1 cellular context compared by ENCODE assay signal in genomic region chr17:50380369-50381259, GRCh38.
TF ChIP-seq lines count a peak whose summit lies in the region.

No MANE protein-coding gene starts in this region.

TF ChIP-seq in HepG2, 621 proteins besides CTCF, POLR2A, EP300 and RAD21 (continued from another document and continues in another):
- TF ChIP-seq ZBTB25 (CRISPR knock-in tag; IDR thresholded peaks at IDR 0.05) (no peak), IRF2 (CRISPR knock-in tag; IDR thresholded peaks at IDR 0.05) (no peak), MXD4 (CRISPR knock-in tag; IDR thresholded peaks at IDR 0.05) (no peak), GLI4 (CRISPR knock-in tag; IDR thresholded peaks at IDR 0.05; ENCODE audit: borderline replicate concordance) (no peak), ZNF891 (CRISPR knock-in tag; IDR thresholded peaks at IDR 0.05) (no peak), REL (CRISPR knock-in tag; conservative IDR thresholded peaks at IDR 0.05) (no peak), TCF7 (IDR thresholded peaks at IDR 0.05; ENCODE audit: low read depth) (no peak), SMARCC2 (IDR thresholded peaks at IDR 0.05) (no peak), ZBTB38 (CRISPR knock-in tag; IDR thresholded peaks at IDR 0.05) (no peak), MXI1 (IDR thresholded peaks at IDR 0.05; ENCODE audit: borderline replicate concordance, low read depth, low read length) (no peak), ZNF7 (CRISPR knock-in tag; IDR thresholded peaks at IDR 0.05) (no peak), TEF (CRISPR knock-in tag; IDR thresholded peaks at IDR 0.05) (no peak), SNRNP70 (IDR thresholded peaks at IDR 0.05; ENCODE audit: low read depth, low read length) (no peak), YY1 (IDR thresholded peaks at IDR 0.05; ENCODE audit: insufficient read depth, insufficient replicate concordance, low read depth, low read length) (no peak), KLF11 (CRISPR knock-in tag; IDR thresholded peaks at IDR 0.05) (no peak), EED (CRISPR knock-in tag; IDR thresholded peaks at IDR 0.05) (no peak), ZMYM3 (CRISPR knock-in tag; IDR thresholded peaks at IDR 0.05) (no peak), PHF20 (CRISPR knock-in tag; IDR thresholded peaks at IDR 0.05) (no peak), ADNP (CRISPR knock-in tag; IDR thresholded peaks at IDR 0.05) (no peak), ZNF557 (CRISPR knock-in tag; IDR thresholded peaks at IDR 0.05) (no peak), JDP2 (CRISPR knock-in tag; IDR thresholded peaks at IDR 0.05; ENCODE audit: borderline replicate concordance) (no peak), ZBTB42 (CRISPR knock-in tag; IDR thresholded peaks at IDR 0.05) (no peak), ZFP36L1 (CRISPR knock-in tag; IDR thresholded peaks at IDR 0.05) (no peak), ZNF768 (CRISPR knock-in tag; IDR thresholded peaks at IDR 0.05) (0 out of 2 replicates have a peak, but pooled peaks have one; percentile 16), NR1H2 (CRISPR knock-in tag; IDR thresholded peaks at IDR 0.05; ENCODE audit: borderline replicate concordance, low read depth) (no peak), RNF2 (conservative IDR thresholded peaks at IDR 0.05; ENCODE audit: low read depth) (no peak), RBM22 (optimal IDR thresholded peaks at IDR 0.05; ENCODE audit: low read length) (peak; percentile 93), ZFP90 (CRISPR knock-in tag; IDR thresholded peaks at IDR 0.05; ENCODE audit: borderline replicate concordance) (no peak), ELF3 (CRISPR knock-in tag; IDR thresholded peaks at IDR 0.05) (no peak), NCOA2 (CRISPR knock-in tag; IDR thresholded peaks at IDR 0.05) (no peak), POGK (CRISPR knock-in tag; conservative IDR thresholded peaks at IDR 0.05) (no peak), IKZF4 (CRISPR knock-in tag; IDR thresholded peaks at IDR 0.05; ENCODE audit: borderline replicate concordance, low read depth, not compliant biosample characterization) (no peak), REST (IDR thresholded peaks at IDR 0.05; ENCODE audit: borderline replicate concordance in 1 of 2, low read depth in 1 of 2, low read length in 2 of 2) (no peak), NFAT5 (CRISPR knock-in tag; IDR thresholded peaks at IDR 0.05) (0 out of 2 replicates have a peak, but pooled peaks have one; percentile 41), WIZ (CRISPR knock-in tag; IDR thresholded peaks at IDR 0.05) (no peak), BRCA1 (CRISPR knock-in tag; IDR thresholded peaks at IDR 0.05) (no peak), ZNF513 (CRISPR knock-in tag; conservative IDR thresholded peaks at IDR 0.05) (no peak), ZNF546 (CRISPR knock-in tag; conservative IDR thresholded peaks at IDR 0.05) (no peak), ZFP82 (CRISPR knock-in tag; IDR thresholded peaks at IDR 0.05; ENCODE audit: borderline replicate concordance) (no peak), ZNF331 (CRISPR knock-in tag; IDR thresholded peaks at IDR 0.05) (no peak), CREB1 (IDR thresholded peaks at IDR 0.05) (no peak), CREB1 (CRISPR knock-in tag; IDR thresholded peaks at IDR 0.05) (no peak), ZIK1 (CRISPR knock-in tag; IDR thresholded peaks at IDR 0.05; ENCODE audit: borderline replicate concordance, low read depth) (no peak), ZNF567 (CRISPR knock-in tag; IDR thresholded peaks at IDR 0.05; ENCODE audit: borderline replicate concordance) (no peak), AGO2 (optimal IDR thresholded peaks at IDR 0.05; ENCODE audit: low read depth, low read length) (peak; percentile 81), CBX2 (IDR thresholded peaks at IDR 0.05; ENCODE audit: low read depth, low read length) (no peak), CBX2 (CRISPR knock-in tag; IDR thresholded peaks at IDR 0.05; ENCODE audit: low read depth) (no peak), ZNF329 (CRISPR knock-in tag; IDR thresholded peaks at IDR 0.05; ENCODE audit: low read depth) (no peak)
- TF ChIP-seq, protein P1, sequence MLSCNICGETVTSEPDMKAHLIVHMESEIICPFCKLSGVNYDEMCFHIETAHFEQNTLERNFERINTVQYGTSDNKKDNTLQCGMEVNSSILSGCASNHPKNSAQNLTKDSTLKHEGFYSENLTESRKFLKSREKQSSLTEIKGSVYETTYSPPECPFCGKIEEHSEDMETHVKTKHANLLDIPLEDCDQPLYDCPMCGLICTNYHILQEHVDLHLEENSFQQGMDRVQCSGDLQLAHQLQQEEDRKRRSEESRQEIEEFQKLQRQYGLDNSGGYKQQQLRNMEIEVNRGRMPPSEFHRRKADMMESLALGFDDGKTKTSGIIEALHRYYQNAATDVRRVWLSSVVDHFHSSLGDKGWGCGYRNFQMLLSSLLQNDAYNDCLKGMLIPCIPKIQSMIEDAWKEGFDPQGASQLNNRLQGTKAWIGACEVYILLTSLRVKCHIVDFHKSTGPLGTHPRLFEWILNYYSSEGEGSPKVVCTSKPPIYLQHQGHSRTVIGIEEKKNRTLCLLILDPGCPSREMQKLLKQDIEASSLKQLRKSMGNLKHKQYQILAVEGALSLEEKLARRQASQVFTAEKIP (CRISPR knock-in tag; IDR thresholded peaks at IDR 0.05; ENCODE audit: borderline replicate concordance): no peak
- TF ChIP-seq, protein P2, sequence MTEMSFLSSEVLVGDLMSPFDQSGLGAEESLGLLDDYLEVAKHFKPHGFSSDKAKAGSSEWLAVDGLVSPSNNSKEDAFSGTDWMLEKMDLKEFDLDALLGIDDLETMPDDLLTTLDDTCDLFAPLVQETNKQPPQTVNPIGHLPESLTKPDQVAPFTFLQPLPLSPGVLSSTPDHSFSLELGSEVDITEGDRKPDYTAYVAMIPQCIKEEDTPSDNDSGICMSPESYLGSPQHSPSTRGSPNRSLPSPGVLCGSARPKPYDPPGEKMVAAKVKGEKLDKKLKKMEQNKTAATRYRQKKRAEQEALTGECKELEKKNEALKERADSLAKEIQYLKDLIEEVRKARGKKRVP (CRISPR knock-in tag; IDR thresholded peaks at IDR 0.05): 0 out of 4 replicates have a peak, but pooled peaks of 1 of the 2 experiments have one; percentile 10
- TF ChIP-seq, protein P3, sequence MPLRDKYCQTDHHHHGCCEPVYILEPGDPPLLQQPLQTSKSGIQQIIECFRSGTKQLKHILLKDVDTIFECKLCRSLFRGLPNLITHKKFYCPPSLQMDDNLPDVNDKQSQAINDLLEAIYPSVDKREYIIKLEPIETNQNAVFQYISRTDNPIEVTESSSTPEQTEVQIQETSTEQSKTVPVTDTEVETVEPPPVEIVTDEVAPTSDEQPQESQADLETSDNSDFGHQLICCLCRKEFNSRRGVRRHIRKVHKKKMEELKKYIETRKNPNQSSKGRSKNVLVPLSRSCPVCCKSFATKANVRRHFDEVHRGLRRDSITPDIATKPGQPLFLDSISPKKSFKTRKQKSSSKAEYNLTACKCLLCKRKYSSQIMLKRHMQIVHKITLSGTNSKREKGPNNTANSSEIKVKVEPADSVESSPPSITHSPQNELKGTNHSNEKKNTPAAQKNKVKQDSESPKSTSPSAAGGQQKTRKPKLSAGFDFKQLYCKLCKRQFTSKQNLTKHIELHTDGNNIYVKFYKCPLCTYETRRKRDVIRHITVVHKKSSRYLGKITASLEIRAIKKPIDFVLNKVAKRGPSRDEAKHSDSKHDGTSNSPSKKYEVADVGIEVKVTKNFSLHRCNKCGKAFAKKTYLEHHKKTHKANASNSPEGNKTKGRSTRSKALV (CRISPR knock-in tag; IDR thresholded peaks at IDR 0.05): no peak
- TF ChIP-seq, protein P4, sequence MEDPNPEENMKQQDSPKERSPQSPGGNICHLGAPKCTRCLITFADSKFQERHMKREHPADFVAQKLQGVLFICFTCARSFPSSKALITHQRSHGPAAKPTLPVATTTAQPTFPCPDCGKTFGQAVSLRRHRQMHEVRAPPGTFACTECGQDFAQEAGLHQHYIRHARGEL (CRISPR knock-in tag; IDR thresholded peaks at IDR 0.05): no peak
